1 cellular context compared by ENCODE assay signal in genomic region chr6:55282145-55282544, GRCh38.
TF ChIP-seq lines count a peak whose summit lies in the region.

No MANE protein-coding gene starts in this region.

TF ChIP-seq in H1, 55 proteins besides CTCF, POLR2A, EP300 and RAD21:
- TF ChIP-seq FOSL1 (IDR thresholded peaks at IDR 0.05; ENCODE audit: insufficient read depth, low read depth, low read length) (no peak), CHD2 (IDR thresholded peaks at IDR 0.05; ENCODE audit: low read length) (no peak), SIRT6 (IDR thresholded peaks at IDR 0.05; ENCODE audit: low read length) (no peak), NRF1 (IDR thresholded peaks at IDR 0.05; ENCODE audit: low read depth, low read length) (no peak), GABPA (IDR thresholded peaks at IDR 0.05; ENCODE audit: borderline replicate concordance, insufficient read depth, low read length) (no peak), JUN (IDR thresholded peaks at IDR 0.05; ENCODE audit: low read depth, low read length) (no peak), CTBP2 (IDR thresholded peaks at IDR 0.05; ENCODE audit: borderline replicate concordance, insufficient read depth, insufficient read length, low read length) (no peak), SP4 (IDR thresholded peaks at IDR 0.05; ENCODE audit: low read length) (no peak), JUND (IDR thresholded peaks at IDR 0.05; ENCODE audit: low read length) (no peak), SRF (IDR thresholded peaks at IDR 0.05; ENCODE audit: low read depth, low read length) (no peak), EZH2 (IDR thresholded peaks at IDR 0.05; ENCODE audit: low read depth, low read length, severe bottlenecking) (no peak), HDAC2 (IDR thresholded peaks at IDR 0.05; ENCODE audit: borderline replicate concordance in 1 of 2, low read depth in 2 of 2, low read length in 2 of 2) (no peak), PHF8 (conservative IDR thresholded peaks at IDR 0.05; ENCODE audit: low read depth, low read length) (no peak), CEBPB (IDR thresholded peaks at IDR 0.05; ENCODE audit: low read depth, low read length) (no peak), TAF7 (optimal IDR thresholded peaks at IDR 0.05; ENCODE audit: borderline replicate concordance, low read depth, low read length) (no peak), TAF1 (IDR thresholded peaks at IDR 0.05; ENCODE audit: low read depth, low read length) (no peak), BCL11A (IDR thresholded peaks at IDR 0.05; ENCODE audit: low read depth in 2 of 2, low read length in 2 of 2) (no peak)
- TF ChIP-seq, protein P1, sequence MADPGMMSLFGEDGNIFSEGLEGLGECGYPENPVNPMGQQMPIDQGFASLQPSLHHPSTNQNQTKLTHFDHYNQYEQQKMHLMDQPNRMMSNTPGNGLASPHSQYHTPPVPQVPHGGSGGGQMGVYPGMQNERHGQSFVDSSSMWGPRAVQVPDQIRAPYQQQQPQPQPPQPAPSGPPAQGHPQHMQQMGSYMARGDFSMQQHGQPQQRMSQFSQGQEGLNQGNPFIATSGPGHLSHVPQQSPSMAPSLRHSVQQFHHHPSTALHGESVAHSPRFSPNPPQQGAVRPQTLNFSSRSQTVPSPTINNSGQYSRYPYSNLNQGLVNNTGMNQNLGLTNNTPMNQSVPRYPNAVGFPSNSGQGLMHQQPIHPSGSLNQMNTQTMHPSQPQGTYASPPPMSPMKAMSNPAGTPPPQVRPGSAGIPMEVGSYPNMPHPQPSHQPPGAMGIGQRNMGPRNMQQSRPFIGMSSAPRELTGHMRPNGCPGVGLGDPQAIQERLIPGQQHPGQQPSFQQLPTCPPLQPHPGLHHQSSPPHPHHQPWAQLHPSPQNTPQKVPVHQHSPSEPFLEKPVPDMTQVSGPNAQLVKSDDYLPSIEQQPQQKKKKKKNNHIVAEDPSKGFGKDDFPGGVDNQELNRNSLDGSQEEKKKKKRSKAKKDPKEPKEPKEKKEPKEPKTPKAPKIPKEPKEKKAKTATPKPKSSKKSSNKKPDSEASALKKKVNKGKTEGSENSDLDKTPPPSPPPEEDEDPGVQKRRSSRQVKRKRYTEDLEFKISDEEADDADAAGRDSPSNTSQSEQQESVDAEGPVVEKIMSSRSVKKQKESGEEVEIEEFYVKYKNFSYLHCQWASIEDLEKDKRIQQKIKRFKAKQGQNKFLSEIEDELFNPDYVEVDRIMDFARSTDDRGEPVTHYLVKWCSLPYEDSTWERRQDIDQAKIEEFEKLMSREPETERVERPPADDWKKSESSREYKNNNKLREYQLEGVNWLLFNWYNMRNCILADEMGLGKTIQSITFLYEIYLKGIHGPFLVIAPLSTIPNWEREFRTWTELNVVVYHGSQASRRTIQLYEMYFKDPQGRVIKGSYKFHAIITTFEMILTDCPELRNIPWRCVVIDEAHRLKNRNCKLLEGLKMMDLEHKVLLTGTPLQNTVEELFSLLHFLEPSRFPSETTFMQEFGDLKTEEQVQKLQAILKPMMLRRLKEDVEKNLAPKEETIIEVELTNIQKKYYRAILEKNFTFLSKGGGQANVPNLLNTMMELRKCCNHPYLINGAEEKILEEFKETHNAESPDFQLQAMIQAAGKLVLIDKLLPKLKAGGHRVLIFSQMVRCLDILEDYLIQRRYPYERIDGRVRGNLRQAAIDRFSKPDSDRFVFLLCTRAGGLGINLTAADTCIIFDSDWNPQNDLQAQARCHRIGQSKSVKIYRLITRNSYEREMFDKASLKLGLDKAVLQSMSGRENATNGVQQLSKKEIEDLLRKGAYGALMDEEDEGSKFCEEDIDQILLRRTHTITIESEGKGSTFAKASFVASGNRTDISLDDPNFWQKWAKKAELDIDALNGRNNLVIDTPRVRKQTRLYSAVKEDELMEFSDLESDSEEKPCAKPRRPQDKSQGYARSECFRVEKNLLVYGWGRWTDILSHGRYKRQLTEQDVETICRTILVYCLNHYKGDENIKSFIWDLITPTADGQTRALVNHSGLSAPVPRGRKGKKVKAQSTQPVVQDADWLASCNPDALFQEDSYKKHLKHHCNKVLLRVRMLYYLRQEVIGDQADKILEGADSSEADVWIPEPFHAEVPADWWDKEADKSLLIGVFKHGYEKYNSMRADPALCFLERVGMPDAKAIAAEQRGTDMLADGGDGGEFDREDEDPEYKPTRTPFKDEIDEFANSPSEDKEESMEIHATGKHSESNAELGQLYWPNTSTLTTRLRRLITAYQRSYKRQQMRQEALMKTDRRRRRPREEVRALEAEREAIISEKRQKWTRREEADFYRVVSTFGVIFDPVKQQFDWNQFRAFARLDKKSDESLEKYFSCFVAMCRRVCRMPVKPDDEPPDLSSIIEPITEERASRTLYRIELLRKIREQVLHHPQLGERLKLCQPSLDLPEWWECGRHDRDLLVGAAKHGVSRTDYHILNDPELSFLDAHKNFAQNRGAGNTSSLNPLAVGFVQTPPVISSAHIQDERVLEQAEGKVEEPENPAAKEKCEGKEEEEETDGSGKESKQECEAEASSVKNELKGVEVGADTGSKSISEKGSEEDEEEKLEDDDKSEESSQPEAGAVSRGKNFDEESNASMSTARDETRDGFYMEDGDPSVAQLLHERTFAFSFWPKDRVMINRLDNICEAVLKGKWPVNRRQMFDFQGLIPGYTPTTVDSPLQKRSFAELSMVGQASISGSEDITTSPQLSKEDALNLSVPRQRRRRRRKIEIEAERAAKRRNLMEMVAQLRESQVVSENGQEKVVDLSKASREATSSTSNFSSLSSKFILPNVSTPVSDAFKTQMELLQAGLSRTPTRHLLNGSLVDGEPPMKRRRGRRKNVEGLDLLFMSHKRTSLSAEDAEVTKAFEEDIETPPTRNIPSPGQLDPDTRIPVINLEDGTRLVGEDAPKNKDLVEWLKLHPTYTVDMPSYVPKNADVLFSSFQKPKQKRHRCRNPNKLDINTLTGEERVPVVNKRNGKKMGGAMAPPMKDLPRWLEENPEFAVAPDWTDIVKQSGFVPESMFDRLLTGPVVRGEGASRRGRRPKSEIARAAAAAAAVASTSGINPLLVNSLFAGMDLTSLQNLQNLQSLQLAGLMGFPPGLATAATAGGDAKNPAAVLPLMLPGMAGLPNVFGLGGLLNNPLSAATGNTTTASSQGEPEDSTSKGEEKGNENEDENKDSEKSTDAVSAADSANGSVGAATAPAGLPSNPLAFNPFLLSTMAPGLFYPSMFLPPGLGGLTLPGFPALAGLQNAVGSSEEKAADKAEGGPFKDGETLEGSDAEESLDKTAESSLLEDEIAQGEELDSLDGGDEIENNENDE (IDR thresholded peaks at IDR 0.05; ENCODE audit: insufficient replicate concordance, low read length): no peak
